Comparison of ENCODE assay signal across 8 cellular contexts in genomic region chr10:95832216-95833037, GRCh38.
DNase-seq lines count a peak whose midpoint lies in the region; ATAC-seq and TF ChIP-seq lines count a peak whose summit lies in the region.

No MANE protein-coding gene starts in this region.

- H3K4me3 ChIP-seq in Loucy (ENCODE audit: low read length, poor library complexity, severe bottlenecking) (no peak overlapping the region), foreskin fibroblast (ENCODE audit: low read depth in 1 of 2, low read length in 2 of 2) (no peak overlapping the region)

- DNase-seq in immature natural killer cell (peak; percentile 81 to 84 (median 82)), foreskin fibroblast (no peak), AG08395 (ENCODE audit: low spot score) (no peak), SIG-M5 treated with dmso at 0.1 percent for 504 hours (lab: John Stamatoyannopoulos, UW; ENCODE audit: unreplicated experiment) (no peak), NCI-H2029 (lab: John Stamatoyannopoulos, UW) (no peak)

- no peaks in the 10 kb centered on the region for H3K79me2 ChIP-seq in Loucy (ENCODE audit: insufficient read depth, low read length)

- H3K27ac Mint-ChIP-seq in immature natural killer cell: peak overlapping the region; percentile 86 to 97 (median 92)

- H3K9me3 ChIP-seq in Loucy (ENCODE audit: insufficient read depth, low read depth, low read length): no peaks in the 10 kb centered on the region

- 0 out of 2 replicates have a peak overlapping the region, but pooled peaks have one; percentile 24 for H2AFZ ChIP-seq in Loucy (ENCODE audit: low read length)

- H3K4me1 ChIP-seq in Loucy (ENCODE audit: insufficient read depth, low read length, poor library complexity, severe bottlenecking): peaks cover 10% of the 10 kb centered on the region

- H3K9ac ChIP-seq in Loucy (ENCODE audit: low read depth, low read length, poor library complexity, severe bottlenecking): no peak overlapping the region

- H3K36me3 ChIP-seq in Loucy (ENCODE audit: insufficient read depth, low read length): no peaks in the 10 kb centered on the region

- H3K4me2 ChIP-seq in Loucy (ENCODE audit: low read depth, low read length, poor library complexity, severe bottlenecking): no peak overlapping the region

- no peak for TF ChIP-seq CTCF in Loucy (conservative IDR thresholded peaks at IDR 0.05; ENCODE audit: low read length)
- TF ChIP-seq CTCF in foreskin fibroblast (IDR thresholded peaks at IDR 0.05; ENCODE audit: low read depth, low read length): no peak

- no peaks in the 10 kb centered on the region for H3K9me3 Mint-ChIP-seq in immature natural killer cell

- H3K36me3 Mint-ChIP-seq in immature natural killer cell: peaks cover 0 to 3% (median 0%) of the 10 kb centered on the region in 3 donors

- no peaks in the 10 kb centered on the region for H3F3A ChIP-seq in Loucy (ENCODE audit: low read depth)

- no peaks in the 10 kb centered on the region for H4K20me1 ChIP-seq in Loucy (ENCODE audit: insufficient read depth, low read length, poor library complexity, severe bottlenecking)

- peaks cover 38 to 58% of the 10 kb centered on the region in 2 donors for H3K4me1 Mint-ChIP-seq in immature natural killer cell

- peak; percentile 76 for ATAC-seq in GM18508 (IDR thresholded peaks at IDR 0.05; ENCODE audit: insufficient read depth, unreplicated experiment)
- peak; percentile 82 for ATAC-seq in GM21526 (IDR thresholded peaks at IDR 0.05; ENCODE audit: low FRiP score, unreplicated experiment)

- peaks cover 0 to 5% (median 2%) of the 10 kb centered on the region in 3 donors for H3K27me3 Mint-ChIP-seq in immature natural killer cell (ENCODE audit: low read depth in 3 of 3)

- no peaks in the 10 kb centered on the region for H3K27me3 ChIP-seq in Loucy (ENCODE audit: insufficient read depth, low read length, poor library complexity, severe bottlenecking)

- H3K9me2 ChIP-seq in Loucy (replicated peaks; ENCODE audit: low read depth, low read length): no peaks in the 10 kb centered on the region

- peak overlapping the region; percentile 9 to 54 (median 36) for H3K4me3 Mint-ChIP-seq in immature natural killer cell

Comparison
In these comparisons a context has a peak if more than half of its experiments do, and no peak if none do; other contexts are left out.
1. DNase-seq: peak in immature natural killer cell (3 of 3); none in foreskin fibroblast (0 of 2), AG08395 (single experiment), SIG-M5 treated with dmso at 0.1 percent for 504 hours (single experiment) and NCI-H2029 (single experiment).